In the genomic region with DNA sequence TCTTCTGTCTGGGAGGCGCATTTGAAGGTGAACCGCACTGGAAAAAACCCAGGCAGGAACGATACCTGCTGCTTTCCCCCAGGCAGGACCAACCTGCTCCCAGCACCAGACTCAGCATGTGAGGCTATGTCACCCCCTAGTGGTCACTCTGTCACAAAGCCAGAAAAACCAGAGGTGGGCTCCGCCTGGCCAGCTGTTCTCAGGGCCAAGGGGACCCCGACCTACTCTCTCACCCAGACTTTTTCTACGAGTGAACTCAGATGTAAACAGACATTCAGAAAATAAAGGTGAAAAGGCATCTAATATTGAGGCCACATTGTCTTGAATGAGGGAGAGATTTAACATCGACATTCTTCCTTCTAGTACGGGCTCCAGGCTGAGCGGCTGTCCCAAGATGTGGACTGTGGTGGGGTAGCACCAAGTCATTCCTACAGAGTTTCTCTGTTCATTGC, we compare ENCODE assay signal across 8 cellular contexts.
DNase-seq lines count a peak whose midpoint lies in the region; ATAC-seq and TF ChIP-seq lines count a peak whose summit lies in the region.

No MANE protein-coding gene starts in this region.

- H3K27me3 ChIP-seq in suprapubic skin: no peaks in the 10 kb centered on the region

- CTCF ChIA-PET in activated CD8-positive, alpha-beta T cell treated with anti-CD3 and anti-CD28 coated beads, Interleukin-2, amount 10 ng/mL, durations not matched to agents 7 days and 5 days (lab: Charles Lee): interaction anchor here (0.6 to 6.3 kb wide), 26 partner anchors 9 to 407 kb away, joined by 3 to 97 read pairs (median 5); no protein-coding TSS in a partner anchor

- H3K9me3 ChIP-seq in mucosa of descending colon (no peaks in the 10 kb centered on the region), suprapubic skin (no peaks in the 10 kb centered on the region)

- H3K4me3 Mint-ChIP-seq in HFFc6 (no peak overlapping the region), endothelial cell (ENCODE audit: unreplicated experiment) (no peak overlapping the region)
- H3K4me3 Mint-ChIP-seq in activated CD8-positive, alpha-beta T cell treated with anti-CD3 and anti-CD28 coated beads, Interleukin-2, amount 10 ng/mL, durations not matched to agents 7 days and 5 days: no peak overlapping the region

- H3K4me1 Mint-ChIP-seq in HFFc6 (ENCODE audit: low read depth): peaks cover 47% of the 10 kb centered on the region
- H3K4me1 Mint-ChIP-seq in activated CD8-positive, alpha-beta T cell treated with anti-CD3 and anti-CD28 coated beads, Interleukin-2, amount 10 ng/mL, durations not matched to agents 7 days and 5 days (ENCODE audit: low read depth): peaks cover 35% of the 10 kb centered on the region
- peaks cover 8% of the 10 kb centered on the region for H3K4me1 Mint-ChIP-seq in endothelial cell (ENCODE audit: unreplicated experiment)

- H3K36me3 Mint-ChIP-seq in HFFc6 (ENCODE audit: low read depth): 0 out of 2 replicates have a peak, but pooled peaks cover 4% of the 10 kb centered on the region
- peaks cover under 1% of the 10 kb centered on the region for H3K36me3 Mint-ChIP-seq in activated CD8-positive, alpha-beta T cell treated with anti-CD3 and anti-CD28 coated beads, Interleukin-2, amount 10 ng/mL, durations not matched to agents 7 days and 5 days (ENCODE audit: low read depth)
- no peaks in the 10 kb centered on the region for H3K36me3 Mint-ChIP-seq in endothelial cell (ENCODE audit: low read depth, unreplicated experiment)

- H3K27ac Mint-ChIP-seq in HFFc6 (no peak overlapping the region), endothelial cell (ENCODE audit: unreplicated experiment) (no peak overlapping the region)
- peak overlapping the region; percentile 49 for H3K27ac Mint-ChIP-seq in activated CD8-positive, alpha-beta T cell treated with anti-CD3 and anti-CD28 coated beads, Interleukin-2, amount 10 ng/mL, durations not matched to agents 7 days and 5 days

- no peak for TF ChIP-seq EP300 in suprapubic skin (IDR thresholded peaks at IDR 0.05)

- WGBS in suprapubic skin: 54% methylated on average over 9 of the region's 9 CpGs

- H3K9me3 Mint-ChIP-seq in HFFc6 (no peaks in the 10 kb centered on the region), endothelial cell (ENCODE audit: unreplicated experiment) (no peaks in the 10 kb centered on the region)
- no peaks in the 10 kb centered on the region for H3K9me3 Mint-ChIP-seq in activated CD8-positive, alpha-beta T cell treated with anti-CD3 and anti-CD28 coated beads, Interleukin-2, amount 10 ng/mL, durations not matched to agents 7 days and 5 days (ENCODE audit: insufficient read depth)

- intact Hi-C loops in mucosa of descending colon (cut with DNase I, micrococcal nuclease): loop anchor here (10.0 kb wide), 2 partner anchors 305 to 395 kb away; no protein-coding TSS in a partner anchor

- H3K4me3 ChIP-seq in mucosa of descending colon: no peak overlapping the region
- H3K4me3 ChIP-seq in suprapubic skin: no peak overlapping the region

- TF ChIP-seq CTCF in HFFc6 (IDR thresholded peaks at IDR 0.05): peak; percentile 98
- TF ChIP-seq CTCF in endothelial cell (IDR thresholded peaks at IDR 0.05; ENCODE audit: unreplicated experiment): peak; percentile 87
- peak; percentile 48 for TF ChIP-seq CTCF in mucosa of descending colon (IDR thresholded peaks at IDR 0.05)
- peak; percentile 66 to 75 for TF ChIP-seq CTCF in suprapubic skin (IDR thresholded peaks at IDR 0.05)

- H3K27me3 Mint-ChIP-seq in HFFc6 (ENCODE audit: insufficient read depth): peaks cover 28% of the 10 kb centered on the region
- H3K27me3 Mint-ChIP-seq in activated CD8-positive, alpha-beta T cell treated with anti-CD3 and anti-CD28 coated beads, Interleukin-2, amount 10 ng/mL, durations not matched to agents 7 days and 5 days (ENCODE audit: low read depth): no peaks in the 10 kb centered on the region
- H3K27me3 Mint-ChIP-seq in endothelial cell (ENCODE audit: unreplicated experiment): peaks cover 10% of the 10 kb centered on the region

- peaks cover 18% of the 10 kb centered on the region for H3K4me1 ChIP-seq in mucosa of descending colon (ENCODE audit: low read depth)
- H3K4me1 ChIP-seq in suprapubic skin: peaks cover 38% of the 10 kb centered on the region

- peak; percentile 59 for ATAC-seq in activated CD8-positive, alpha-beta T cell treated with anti-CD3 and anti-CD28 coated beads, Interleukin-2, amount 10 ng/mL, durations not matched to agents 7 days and 5 days
- ATAC-seq in mucosa of descending colon: peak; percentile 59

- H3K36me3 ChIP-seq in mucosa of descending colon (ENCODE audit: low read depth) (no peaks in the 10 kb centered on the region), suprapubic skin (no peaks in the 10 kb centered on the region)

- POLR2A ChIA-PET in activated CD8-positive, alpha-beta T cell treated with anti-CD3 and anti-CD28 coated beads, Interleukin-2, amount 10 ng/mL, durations not matched to agents 7 days and 5 days (lab: Charles Lee): no interaction called here

- no peak overlapping the region for H3K27ac ChIP-seq in suprapubic skin

- TF ChIP-seq POLR2A in suprapubic skin (IDR thresholded peaks at IDR 0.05): no peak

- DNase-seq in DMS53 (lab: John Stamatoyannopoulos, UW): peak; percentile 90
- DNase-seq in HFFc6: peak; percentile 32
- DNase-seq in NCI-H345 treated with DMSO at 0.1 percent for 48 hours (lab: John Stamatoyannopoulos, UW; ENCODE audit: unreplicated experiment): peak; percentile 64
- peak; percentile 75 for DNase-seq in activated CD8-positive, alpha-beta T cell treated with anti-CD3 and anti-CD28 coated beads, Interleukin-2, amount 10 ng/mL, durations not matched to agents 7 days and 5 days
- DNase-seq in endothelial cell (ENCODE audit: low spot score): peak; percentile 74
- DNase-seq in mucosa of descending colon: peak in 1 of 3 donors; percentile 66
- DNase-seq in suprapubic skin (ENCODE audit: low spot score in 2 of 2): no peak
- no peak for DNase-seq in pons (ENCODE audit: low spot score)

Comparison
In these comparisons a context has a peak if more than half of its experiments do, and no peak if none do; other contexts are left out.
1. DNase-seq: peak in DMS53 (single experiment), HFFc6 (single experiment), NCI-H345 treated with DMSO at 0.1 percent for 48 hours (single experiment), activated CD8-positive, alpha-beta T cell treated with anti-CD3 and anti-CD28 coated beads, Interleukin-2, amount 10 ng/mL, durations not matched to agents 7 days and 5 days (single experiment) and endothelial cell (single experiment); none in suprapubic skin (0 of 2) and pons (single experiment).
2. CTCF ChIP-seq: peak in every context shown above with its lines; median percentile 98 in HFFc6; 87 in endothelial cell; 70 in suprapubic skin; 48 in mucosa of descending colon.